Comparison of ENCODE assay signal across 15 cellular contexts in genomic region chr15:98568382-98569017, GRCh38.
DNase-seq lines count a peak whose midpoint lies in the region; ATAC-seq, FAIRE-seq and TF ChIP-seq lines count a peak whose summit lies in the region.
"Had no signal": no experiment of that assay in that cellular context is flagged by ENCODE, and none has a peak within 500 bp of the region (broad histone marks: within the 10 kb centered on the region; RNA-seq: fewer than 3 reads in every experiment).

No MANE protein-coding gene starts in this region.

- H3K4me2 ChIP-seq in OCI-LY1 (ENCODE audit: low read length) (no peak overlapping the region), H1 (ENCODE audit: insufficient read depth in 1 of 2, low read depth in 2 of 2, low read length in 2 of 2) (no peak overlapping the region)

- H3K4ac ChIP-seq in H1 (replicated peaks; ENCODE audit: insufficient read length, low read depth, low read length): no peak overlapping the region

- no peaks in the 10 kb centered on the region for H3K4me1 ChIP-seq in OCI-LY1 (ENCODE audit: insufficient read depth, low read length, severe bottlenecking)
- no peaks in the 10 kb centered on the region for H3K4me1 ChIP-seq in H1 (replicated peaks in 1 of 4; ENCODE audit: control insufficient read depth in 3 of 4, insufficient read depth in 4 of 4, low read length in 3 of 4)

- TF ChIP-seq CTCF in OCI-LY1 (IDR thresholded peaks at IDR 0.05; ENCODE audit: low read length): peak; percentile 5; the same call in 1 of the 2 replicates
- peak in 1 of 3 experiments; percentile 17; a peak in 1 of 4 replicates for TF ChIP-seq CTCF in H1 (IDR thresholded peaks at IDR 0.05; ENCODE audit: control extremely low read depth in 1 of 3, insufficient read depth in 1 of 3, low read depth in 1 of 3, low read length in 3 of 3)
- TF ChIP-seq CTCF in osteocyte (IDR thresholded peaks at IDR 0.05): peak; percentile 41

- H3K79me1 ChIP-seq in H1 (ENCODE audit: low read depth, low read length): no peaks in the 10 kb centered on the region

- no peak overlapping the region for H3K4me3 ChIP-seq in OCI-LY1 (ENCODE audit: low read depth, low read length, poor library complexity, severe bottlenecking)
- no peak overlapping the region for H3K4me3 ChIP-seq in H1 (ENCODE audit: extremely low read depth in 1 of 4, insufficient read depth in 2 of 4, low read depth in 3 of 4, low read length in 4 of 4)

- H3K9me3 ChIP-seq in OCI-LY1 (ENCODE audit: low read length): no peaks in the 10 kb centered on the region
- H3K9me3 ChIP-seq in H1 (ENCODE audit: insufficient read depth in 2 of 2, low read depth in 1 of 2, low read length in 1 of 2): no peaks in the 10 kb centered on the region

- H3K36me3 ChIP-seq in OCI-LY1 (ENCODE audit: insufficient read depth, low read length): no peaks in the 10 kb centered on the region
- H3K36me3 ChIP-seq in H1 (ENCODE audit: control insufficient read depth in 2 of 4, insufficient read depth in 4 of 4, low read length in 3 of 4): no peaks in the 10 kb centered on the region

- H2AFZ ChIP-seq in OCI-LY1 (ENCODE audit: low read length): no peak overlapping the region
- H2AFZ ChIP-seq in H1 (ENCODE audit: low read length): no peak overlapping the region

- no peak overlapping the region for H3K9ac ChIP-seq in OCI-LY1 (ENCODE audit: low read length)
- H3K9ac ChIP-seq in H1 (replicated peaks in 1 of 4; ENCODE audit: extremely low read depth in 1 of 4, low read depth in 3 of 4, low read length in 3 of 4): no peak overlapping the region

- no peaks in the 10 kb centered on the region for H3K23me2 ChIP-seq in H1 (ENCODE audit: low read depth, low read length)

- no peak overlapping the region for H3K4me3 Mint-ChIP-seq in osteocyte (ENCODE audit: unreplicated experiment)

- no peaks in the 10 kb centered on the region for H3K36me3 Mint-ChIP-seq in osteocyte (ENCODE audit: unreplicated experiment)

- H4K20me1 ChIP-seq in OCI-LY1 (ENCODE audit: insufficient read depth, low read length) (no peaks in the 10 kb centered on the region), H1 (replicated peaks in 1 of 2; ENCODE audit: control insufficient read depth in 1 of 2, insufficient read depth in 2 of 2, low read length in 2 of 2) (no peaks in the 10 kb centered on the region)

- no peaks in the 10 kb centered on the region for H3K27me3 ChIP-seq in OCI-LY1 (ENCODE audit: insufficient read depth, low read length)
- no peaks in the 10 kb centered on the region for H3K27me3 ChIP-seq in H1 (replicated peaks in 1 of 4; ENCODE audit: control insufficient read depth in 3 of 4, extremely low read depth in 1 of 4, insufficient read depth in 3 of 4, low read length in 3 of 4)

- no peaks in the 10 kb centered on the region for H3K9me2 ChIP-seq in OCI-LY1 (ENCODE audit: low read depth, low read length)

- no peak overlapping the region for H2BK120ac ChIP-seq in H1 (replicated peaks; ENCODE audit: low read depth, low read length)

- H4K5ac ChIP-seq in H1 (ENCODE audit: insufficient read length, low read depth, low read length): no peak overlapping the region

- peak; percentile 21 for FAIRE-seq in G401.6 (lab: Jason Lieb, UNC)
- FAIRE-seq in H1 (lab: Jason Lieb, UNC): no peak
- FAIRE-seq in H54 (lab: Jason Lieb, UNC): no peak

- no peak for TF ChIP-seq RAD21 in H1 (IDR thresholded peaks at IDR 0.05 in 1 of 2, conservative IDR thresholded peaks at IDR 0.05 in 1 of 2; ENCODE audit: low read depth in 2 of 2, low read length in 2 of 2)

- no peaks in the 10 kb centered on the region for H3F3A ChIP-seq in OCI-LY1 (ENCODE audit: insufficient read depth, low read length)

- no peak overlapping the region for H3K56ac ChIP-seq in H1 (replicated peaks; ENCODE audit: insufficient read length, low read depth, low read length)

- H3K27me3 Mint-ChIP-seq in osteocyte (ENCODE audit: unreplicated experiment): peaks cover 33% of the 10 kb centered on the region

- no peak overlapping the region for H3K14ac ChIP-seq in H1 (ENCODE audit: insufficient read length)

- no peak overlapping the region for H3K27ac Mint-ChIP-seq in osteocyte (ENCODE audit: unreplicated experiment)
- H3K27ac Mint-ChIP-seq: activated T-helper 2 cell treated with anti-CD3 and anti-CD28 coated beads, Interferon-gamma antibody, Interleukin-2, Interleukin-4, amounts not matched to agents 10 μg/mL and 5 μg/mL and 100 μg/mL, durations not matched to agents 14 hours and 24 hours and 36 hours had no signal

- no peak for DNase-seq in H1 (ENCODE audit: low read depth in 1 of 2, low spot score in 2 of 2)
- DNase-seq in osteocyte (ENCODE audit: extremely low spot score, unreplicated experiment): no peak
- DNase-seq in H54 (ENCODE audit: insufficient read length, low spot score): no peak
- no peak for DNase-seq in NCI-H2227 (lab: John Stamatoyannopoulos, UW; ENCODE audit: unreplicated experiment)
- DNase-seq: activated CD4-positive, alpha-beta T cell treated with anti-CD3 and anti-CD28 coated beads for 4 hours; DMS153; NCI-H1417; NCI-H774; stimulated activated CD4-positive, alpha-beta T cell treated with anti-CD3 and anti-CD28 coated beads, Interleukin-4, amount 100 ng/mL, for 24 hours; SW 1271 had no signal

- H2AK5ac ChIP-seq in H1 (ENCODE audit: low read depth, low read length): no peak overlapping the region

- no peak for TF ChIP-seq EP300 in H1 (IDR thresholded peaks at IDR 0.05; ENCODE audit: borderline replicate concordance in 1 of 2, low read depth in 2 of 2, low read length in 2 of 2)

- ATAC-seq in HG03469 (IDR thresholded peaks at IDR 0.05; ENCODE audit: unreplicated experiment): no peak
- no peak for ATAC-seq in HG02981 (IDR thresholded peaks at IDR 0.05; ENCODE audit: unreplicated experiment)

- 86% methylated on average over 3 of the region's 3 CpGs; no CpG with 5 or more reads in 1 of the 2 experiments for WGBS in H1 (ENCODE audit: extremely low coverage in 1 of 2, insufficient coverage in 1 of 2, insufficient read length in 1 of 2, insufficient replicate concordance in 2 of 2, low coverage in 1 of 2, low lambda C conversion rate in 2 of 2, missing lambda C conversion rate in 1 of 2), 2 experiments

- no peak overlapping the region for H4K91ac ChIP-seq in H1 (replicated peaks; ENCODE audit: insufficient read length, low read length)

- CTCF ChIA-PET in H1 (lab: Charles Lee; ENCODE audit: partially characterized antibody): interaction anchor here (0.7 to 2.5 kb wide), 20 partner anchors 9 to 192 kb away, joined by 3 to 18 read pairs (median 4); no protein-coding TSS in a partner anchor

- no peak for TF ChIP-seq POLR2A in H1 (IDR thresholded peaks at IDR 0.05; ENCODE audit: control extremely low read depth in 1 of 2, low read depth in 2 of 2, low read length in 2 of 2)
- TF ChIP-seq POLR2A in H54 (IDR thresholded peaks at IDR 0.05; ENCODE audit: low read depth, low read length): no peak

- no peaks in the 10 kb centered on the region for H3K4me1 Mint-ChIP-seq in osteocyte (ENCODE audit: unreplicated experiment)

- H3K79me2 ChIP-seq in OCI-LY1 (ENCODE audit: insufficient read depth, low read length): no peaks in the 10 kb centered on the region
- H3K79me2 ChIP-seq in H1 (ENCODE audit: control insufficient read depth in 1 of 2, insufficient read depth in 2 of 2, low read length in 2 of 2): no peaks in the 10 kb centered on the region

- H2BK5ac ChIP-seq in H1 (ENCODE audit: low read depth, low read length): no peak overlapping the region

- no peak overlapping the region for H2BK20ac ChIP-seq in H1 (ENCODE audit: low read length)

- no peaks in the 10 kb centered on the region for H3K9me3 Mint-ChIP-seq in osteocyte (ENCODE audit: unreplicated experiment)
- H3K9me3 Mint-ChIP-seq: activated T-helper 2 cell treated with anti-CD3 and anti-CD28 coated beads, Interferon-gamma antibody, Interleukin-2, Interleukin-4, amounts not matched to agents 10 μg/mL and 5 μg/mL and 100 μg/mL, durations not matched to agents 14 hours and 24 hours and 36 hours had no signal

- H2BK12ac ChIP-seq in H1 (ENCODE audit: low read depth, low read length): no peak overlapping the region

- no peak overlapping the region for H3K23ac ChIP-seq in H1 (ENCODE audit: insufficient read length)

- H4K8ac ChIP-seq in H1 (ENCODE audit: extremely low read depth, insufficient read depth, low read length): no peak overlapping the region

- no peak overlapping the region for H2BK15ac ChIP-seq in H1 (ENCODE audit: low read length)

- H3K27ac ChIP-seq in OCI-LY1 (ENCODE audit: low read depth, low read length, poor library complexity, severe bottlenecking) (no peak overlapping the region), H1 (ENCODE audit: low read depth, low read length) (no peak overlapping the region)

- POLR2A ChIA-PET in H1 (lab: Charles Lee; ENCODE audit: partially characterized antibody): no interaction called here

- H3K18ac ChIP-seq in H1 (ENCODE audit: extremely low read depth, low read length): no peak overlapping the region

TF ChIP-seq in H1, 55 proteins besides CTCF, POLR2A, EP300 and RAD21:
- TF ChIP-seq POU5F1 (IDR thresholded peaks at IDR 0.05; ENCODE audit: low read depth, low read length): no peak
- peak; percentile 77 for TF ChIP-seq TEAD4 (IDR thresholded peaks at IDR 0.05; ENCODE audit: low read depth, low read length)
